Comparison of ENCODE assay signal across 1 cellular context in genomic region chr3:152331975-152332374, GRCh38.
TF ChIP-seq lines count a peak whose summit lies in the region.

No MANE protein-coding gene starts in this region.

TF ChIP-seq in K562, 482 proteins besides CTCF, POLR2A, EP300 and RAD21 (continued from another document):
- TF ChIP-seq, protein P1, sequence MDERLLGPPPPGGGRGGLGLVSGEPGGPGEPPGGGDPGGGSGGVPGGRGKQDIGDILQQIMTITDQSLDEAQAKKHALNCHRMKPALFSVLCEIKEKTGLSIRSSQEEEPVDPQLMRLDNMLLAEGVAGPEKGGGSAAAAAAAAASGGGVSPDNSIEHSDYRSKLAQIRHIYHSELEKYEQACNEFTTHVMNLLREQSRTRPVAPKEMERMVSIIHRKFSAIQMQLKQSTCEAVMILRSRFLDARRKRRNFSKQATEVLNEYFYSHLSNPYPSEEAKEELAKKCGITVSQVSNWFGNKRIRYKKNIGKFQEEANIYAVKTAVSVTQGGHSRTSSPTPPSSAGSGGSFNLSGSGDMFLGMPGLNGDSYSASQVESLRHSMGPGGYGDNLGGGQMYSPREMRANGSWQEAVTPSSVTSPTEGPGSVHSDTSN (CRISPR knock-in tag; IDR thresholded peaks at IDR 0.05; ENCODE audit: low read depth) = no peak
- TF ChIP-seq, protein P1 (tag; conservative IDR thresholded peaks at IDR 0.05; ENCODE audit: low read depth) = no peak
TF ChIP-seq in K562: peak in this region for 3.
